1 cellular context compared by ENCODE assay signal in genomic region chr19:2475702-2476450, GRCh38.
TF ChIP-seq lines count a peak whose summit lies in the region.

A gene with protein sequence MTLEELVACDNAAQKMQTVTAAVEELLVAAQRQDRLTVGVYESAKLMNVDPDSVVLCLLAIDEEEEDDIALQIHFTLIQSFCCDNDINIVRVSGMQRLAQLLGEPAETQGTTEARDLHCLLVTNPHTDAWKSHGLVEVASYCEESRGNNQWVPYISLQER (plus strand): TSS chr19:2476127. CDS start chr19:2476359, 232 bp downstream.

TF ChIP-seq in H1, 55 proteins besides CTCF, POLR2A, EP300 and RAD21:
- TF ChIP-seq EGR1 (IDR thresholded peaks at IDR 0.05; ENCODE audit: borderline replicate concordance, low read depth, low read length) (peak; percentile 88; the same call in 1 of the 2 replicates), TCF12 (IDR thresholded peaks at IDR 0.05; ENCODE audit: low read depth, low read length) (no peak), FOSL1 (IDR thresholded peaks at IDR 0.05; ENCODE audit: insufficient read depth, low read depth, low read length) (no peak), ASH2L (IDR thresholded peaks at IDR 0.05; ENCODE audit: low read length) (no peak), SAP30 (IDR thresholded peaks at IDR 0.05; ENCODE audit: insufficient read depth, insufficient replicate concordance, low read length) (no peak), HDAC2 (IDR thresholded peaks at IDR 0.05; ENCODE audit: borderline replicate concordance in 1 of 2, low read depth in 2 of 2, low read length in 2 of 2) (peak in 1 of 2 experiments; percentile 9; a peak in 1 of 4 replicates), CEBPB (IDR thresholded peaks at IDR 0.05; ENCODE audit: low read depth, low read length) (no peak), RNF2 (IDR thresholded peaks at IDR 0.05; ENCODE audit: borderline replicate concordance, low read depth, low read length, missing control alignments, poor library complexity, severe bottlenecking) (no peak), POU5F1 (IDR thresholded peaks at IDR 0.05; ENCODE audit: low read depth, low read length) (no peak), RXRA (IDR thresholded peaks at IDR 0.05; ENCODE audit: insufficient read depth, low read depth, low read length) (no peak), SRF (IDR thresholded peaks at IDR 0.05; ENCODE audit: low read depth, low read length) (no peak), SIX5 (IDR thresholded peaks at IDR 0.05; ENCODE audit: low read depth, low read length) (no peak), TAF1 (IDR thresholded peaks at IDR 0.05; ENCODE audit: low read depth, low read length) (peak; percentile 99), TEAD4 (IDR thresholded peaks at IDR 0.05; ENCODE audit: low read depth, low read length) (no peak; the same call in 1 of the 2 replicates), SP4 (IDR thresholded peaks at IDR 0.05; ENCODE audit: low read length) (peak; percentile 86), PHF8 (conservative IDR thresholded peaks at IDR 0.05; ENCODE audit: low read depth, low read length) (peak; percentile 92), GTF2F1 (IDR thresholded peaks at IDR 0.05; ENCODE audit: borderline replicate concordance, low read depth, low read length) (peak; percentile 92), CREB1 (IDR thresholded peaks at IDR 0.05) (peak; percentile 23; the same call in 1 of the 2 replicates), SIN3A (conservative IDR thresholded peaks at IDR 0.05 in 1 of 2, IDR thresholded peaks at IDR 0.05 in 1 of 2; ENCODE audit: low read depth in 1 of 2, low read length in 2 of 2) (0 out of 4 replicates have a peak, but pooled peaks of 1 of the 2 experiments have one; percentile 33), CTBP2 (IDR thresholded peaks at IDR 0.05; ENCODE audit: borderline replicate concordance, insufficient read depth, insufficient read length, low read length) (no peak), JUND (IDR thresholded peaks at IDR 0.05; ENCODE audit: low read length) (no peak), CBX8 (IDR thresholded peaks at IDR 0.05; ENCODE audit: borderline replicate concordance, low read depth, low read length) (no peak), RFX5 (IDR thresholded peaks at IDR 0.05; ENCODE audit: borderline replicate concordance, low read depth, low read length) (no peak), KDM4A (IDR thresholded peaks at IDR 0.05; ENCODE audit: low read depth, low read length, severe bottlenecking) (peak; percentile 27), EZH2 (IDR thresholded peaks at IDR 0.05; ENCODE audit: low read depth, low read length, severe bottlenecking) (no peak), SUZ12 (IDR thresholded peaks at IDR 0.05; ENCODE audit: low read length) (no peak), KDM5A (IDR thresholded peaks at IDR 0.05; ENCODE audit: low read length) (no peak), MAFK (IDR thresholded peaks at IDR 0.05; ENCODE audit: low read depth, low read length) (no peak), SIRT6 (IDR thresholded peaks at IDR 0.05; ENCODE audit: low read length) (no peak), CHD1 (IDR thresholded peaks at IDR 0.05; ENCODE audit: low read depth, low read length) (no peak), ZNF274 (IDR thresholded peaks at IDR 0.05; ENCODE audit: borderline replicate concordance, extremely low read depth, low read length) (no peak), SP1 (IDR thresholded peaks at IDR 0.05; ENCODE audit: low read depth, low read length) (peak; percentile 86), POLR2AphosphoS5 (IDR thresholded peaks at IDR 0.05; ENCODE audit: low read depth, low read length) (peak; percentile 99), E2F6 (IDR thresholded peaks at IDR 0.05) (no peak), SP2 (IDR thresholded peaks at IDR 0.05; ENCODE audit: low read length) (no peak), CBX5 (IDR thresholded peaks at IDR 0.05; ENCODE audit: low read depth, low read length) (no peak), CHD7 (IDR thresholded peaks at IDR 0.05; ENCODE audit: insufficient replicate concordance, low read length) (no peak), TAF7 (optimal IDR thresholded peaks at IDR 0.05; ENCODE audit: borderline replicate concordance, low read depth, low read length) (peak; percentile 91), BCL11A (IDR thresholded peaks at IDR 0.05; ENCODE audit: low read depth in 2 of 2, low read length in 2 of 2) (no peak), BRCA1 (IDR thresholded peaks at IDR 0.05; ENCODE audit: low read depth, low read length) (no peak), KDM1A (IDR thresholded peaks at IDR 0.05; ENCODE audit: borderline replicate concordance, low read length) (no peak; the same call in none of the 2 replicates), NANOG (IDR thresholded peaks at IDR 0.05; ENCODE audit: insufficient read depth, low read depth, low read length, poor library complexity, severe bottlenecking) (no peak), JUN (IDR thresholded peaks at IDR 0.05; ENCODE audit: low read depth, low read length) (no peak), BACH1 (IDR thresholded peaks at IDR 0.05; ENCODE audit: low read length) (peak; percentile 62), TBP (IDR thresholded peaks at IDR 0.05; ENCODE audit: low read depth, low read length) (peak; percentile 98), MAX (IDR thresholded peaks at IDR 0.05) (no peak), YY1 (IDR thresholded peaks at IDR 0.05; ENCODE audit: low read depth, low read length) (no peak), ATF3 (IDR thresholded peaks at IDR 0.05; ENCODE audit: insufficient read depth, low read depth, low read length) (no peak), CHD2 (IDR thresholded peaks at IDR 0.05; ENCODE audit: low read length) (no peak), GABPA (IDR thresholded peaks at IDR 0.05; ENCODE audit: borderline replicate concordance, insufficient read depth, low read length) (no peak), RBBP5 (IDR thresholded peaks at IDR 0.05; ENCODE audit: borderline replicate concordance, low read depth, low read length) (no peak), HDAC6 (IDR thresholded peaks at IDR 0.05; ENCODE audit: low read depth, low read length) (no peak), NRF1 (IDR thresholded peaks at IDR 0.05; ENCODE audit: low read depth, low read length) (0 out of 2 replicates have a peak, but pooled peaks have one; percentile 5)
- TF ChIP-seq, protein P1, sequence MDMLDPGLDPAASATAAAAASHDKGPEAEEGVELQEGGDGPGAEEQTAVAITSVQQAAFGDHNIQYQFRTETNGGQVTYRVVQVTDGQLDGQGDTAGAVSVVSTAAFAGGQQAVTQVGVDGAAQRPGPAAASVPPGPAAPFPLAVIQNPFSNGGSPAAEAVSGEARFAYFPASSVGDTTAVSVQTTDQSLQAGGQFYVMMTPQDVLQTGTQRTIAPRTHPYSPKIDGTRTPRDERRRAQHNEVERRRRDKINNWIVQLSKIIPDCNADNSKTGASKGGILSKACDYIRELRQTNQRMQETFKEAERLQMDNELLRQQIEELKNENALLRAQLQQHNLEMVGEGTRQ (IDR thresholded peaks at IDR 0.05; ENCODE audit: low read length), result no peak
- TF ChIP-seq, protein P2, sequence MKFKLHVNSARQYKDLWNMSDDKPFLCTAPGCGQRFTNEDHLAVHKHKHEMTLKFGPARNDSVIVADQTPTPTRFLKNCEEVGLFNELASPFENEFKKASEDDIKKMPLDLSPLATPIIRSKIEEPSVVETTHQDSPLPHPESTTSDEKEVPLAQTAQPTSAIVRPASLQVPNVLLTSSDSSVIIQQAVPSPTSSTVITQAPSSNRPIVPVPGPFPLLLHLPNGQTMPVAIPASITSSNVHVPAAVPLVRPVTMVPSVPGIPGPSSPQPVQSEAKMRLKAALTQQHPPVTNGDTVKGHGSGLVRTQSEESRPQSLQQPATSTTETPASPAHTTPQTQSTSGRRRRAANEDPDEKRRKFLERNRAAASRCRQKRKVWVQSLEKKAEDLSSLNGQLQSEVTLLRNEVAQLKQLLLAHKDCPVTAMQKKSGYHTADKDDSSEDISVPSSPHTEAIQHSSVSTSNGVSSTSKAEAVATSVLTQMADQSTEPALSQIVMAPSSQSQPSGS (IDR thresholded peaks at IDR 0.05; ENCODE audit: low read length), result peak; percentile 58; the same call in 1 of the 2 replicates
